Comparison of ENCODE assay signal across 19 cellular contexts in the genomic region with DNA sequence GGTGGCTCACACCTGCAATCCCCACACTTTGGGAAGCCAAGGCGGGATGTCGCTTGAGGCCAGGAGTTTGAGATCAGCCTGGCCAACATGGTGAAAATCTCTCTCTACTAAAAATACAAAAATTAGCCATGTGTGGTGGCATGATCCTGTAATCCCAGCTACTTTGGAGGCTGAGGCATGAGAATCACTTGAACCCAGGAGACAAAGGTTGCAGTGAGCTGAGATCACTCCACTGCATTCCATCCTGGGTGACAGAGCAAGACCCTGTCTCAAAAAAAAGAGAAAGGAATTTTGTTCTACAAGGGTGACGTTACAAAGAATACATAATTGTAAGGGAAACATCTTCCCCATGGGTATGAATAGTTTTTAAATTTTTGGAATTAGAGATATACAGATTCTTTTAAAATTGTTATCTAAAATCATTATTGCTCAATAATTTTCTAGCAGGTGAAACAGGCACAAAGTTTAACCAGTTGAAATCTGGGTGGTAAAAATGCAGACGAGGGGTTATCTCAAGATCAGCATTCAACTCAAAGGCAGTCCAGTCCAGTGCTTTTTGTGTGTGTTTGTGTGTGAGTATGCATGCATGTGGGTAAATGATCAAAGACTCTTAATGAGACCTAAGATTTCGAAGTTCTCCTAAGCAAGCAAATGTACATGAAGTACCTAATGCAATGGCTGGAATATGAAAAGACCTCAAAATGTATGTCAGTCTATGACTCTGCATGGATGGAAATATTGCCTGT.
"Had no signal": no experiment of that assay in that cellular context is flagged by ENCODE, and none has a peak within 500 bp of the region (broad histone marks: within the 10 kb centered on the region; RNA-seq: fewer than 3 reads in every experiment).

No MANE protein-coding gene starts in this region.

- ATAC-seq: activated naive CD8-positive, alpha-beta T cell treated with anti-CD3 and anti-CD28 coated beads, Interleukin-2, amount 50 U/mL, for 24 hours; gastroesophageal sphincter; heart left ventricle; natural killer cell treated with Interleukin-12 subunit alpha and Interleukin-12 subunit beta and Interleukin-15 and Interleukin-18, amount 100 ng/mL, for 72 hours; stimulated activated memory B cell treated with anti-CD40 and anti-IgM and Interleukin-4, amounts not matched to agents 10 μg/mL and 1 μg/mL and 100 μg/mL, for 72 hours had no signal

- H3K4me3 ChIP-seq: colonic mucosa, gastroesophageal sphincter, heart left ventricle, spleen, vagina had no signal

- H3K27ac ChIP-seq: brain microvascular endothelial cell, colonic mucosa, gastroesophageal sphincter, heart left ventricle, spleen, vagina had no signal

- H3K9me3 ChIP-seq: colonic mucosa, gastroesophageal sphincter, heart left ventricle, spleen, vagina had no signal

- H3K36me3 ChIP-seq: brain microvascular endothelial cell, colonic mucosa, gastroesophageal sphincter, heart left ventricle, spleen, vagina had no signal

- H3K4me1 ChIP-seq: colonic mucosa, gastroesophageal sphincter, heart left ventricle, spleen had no signal

- H3K27me3 ChIP-seq: brain microvascular endothelial cell, colonic mucosa, gastroesophageal sphincter, heart left ventricle, spleen, vagina had no signal

- DNase-seq: activated CD4-positive, alpha-beta T cell treated with anti-CD3 and anti-CD28 coated beads, Interleukin-2, amount 50 U/mL, for 1 hour; activated CD4-positive, CD25-positive, alpha-beta regulatory T cell treated with anti-CD3 and anti-CD28 coated beads, Interleukin-2, amount 50 U/mL, for 72 hours; activated CD8-positive, alpha-beta memory T cell treated with anti-CD3 and anti-CD28 coated beads, Interleukin-2, amount 50 U/mL, for 4 hours; activated naive CD4-positive, alpha-beta T cell treated with anti-CD3 and anti-CD28 coated beads, Interleukin-2, amount 10 ng/mL, durations not matched to agents 7 days and 5 days; activated naive CD8-positive, alpha-beta T cell treated with anti-CD3 and anti-CD28 coated beads, Interleukin-2, amount 50 U/mL, for 24 hours; activated T-cell treated with anti-CD3 and anti-CD28 coated beads, Interleukin-2, amount 50 U/mL, for 4 hours; anterior cingulate cortex; brain microvascular endothelial cell; colonic mucosa; heart left ventricle; mesenchymal stem cell; spleen; stimulated activated CD4-positive, alpha-beta T cell treated with anti-CD3 and anti-CD28 coated beads, Interleukin-4, amount 100 ng/mL, for 4 hours; T-helper 1 cell; T1000 had no signal
